24 cellular contexts compared by ENCODE assay signal in the genomic region with DNA sequence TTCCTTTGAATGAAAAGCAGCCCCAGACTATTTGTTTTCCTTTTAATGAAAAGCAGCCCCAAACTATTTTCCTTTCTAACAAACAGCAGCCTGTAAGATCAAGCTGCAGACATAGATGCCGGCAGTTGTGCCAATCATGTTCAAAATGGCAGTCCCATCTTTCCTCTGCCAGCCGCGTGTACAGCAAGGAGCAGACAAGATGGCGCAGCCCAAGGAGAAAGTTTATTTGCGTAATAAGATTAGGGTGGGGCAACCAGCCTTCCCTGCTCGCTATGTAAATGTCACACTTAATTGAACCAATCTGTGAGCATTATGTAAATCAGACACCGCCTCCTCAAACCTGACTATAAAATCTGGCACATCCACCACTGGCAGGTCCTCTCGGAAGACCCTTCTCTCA.
A peak's percentile ranks its signal among the peaks of the same experiment; 100 is the strongest.
DNase-seq lines count a peak whose midpoint lies in the region; ATAC-seq, FAIRE-seq and TF ChIP-seq lines count a peak whose summit lies in the region.
"Had no signal": no experiment of that assay in that cellular context is flagged by ENCODE, and none has a peak within 500 bp of the region (broad histone marks: within the 10 kb centered on the region; RNA-seq: fewer than 3 reads in every experiment).

No MANE protein-coding gene starts in this region.

- H3K36me3 ChIP-seq in GM23248 (ENCODE audit: low read depth) = no peaks in the 10 kb centered on the region
- H3K36me3 ChIP-seq: HAP-1, Peyer's patch had no signal

- H3K9me2 ChIP-seq in GM23248 (ENCODE audit: insufficient read depth) = no peaks in the 10 kb centered on the region

- H3K36me3 Mint-ChIP-seq in WTC11 = peaks cover 3% of the 10 kb centered on the region; the same call in 1 of the 2 replicates

- no peaks in the 10 kb centered on the region for H3K27me3 ChIP-seq in GM23248 (replicated peaks; ENCODE audit: insufficient read depth)
- H3K27me3 ChIP-seq: Peyer's patch had no signal

- H3K4me3 Mint-ChIP-seq in WTC11 = no peak overlapping the region
- H3K4me3 Mint-ChIP-seq: CD8-positive, alpha-beta memory T cell; T-helper 1 cell treated with Interleukin-12 subunit alpha and Interleukin-12 subunit beta and Interleukin-4 antibody, amounts not matched to agents 30 μg/mL and 1 μg/mL, for 36 hours had no signal

- in situ Hi-C loops in GM23248 (cut with MboI) = no loop called here

- no peak overlapping the region for H3K27ac Mint-ChIP-seq in WTC11
- H3K27ac Mint-ChIP-seq: CD8-positive, alpha-beta memory T cell; T-helper 1 cell treated with Interleukin-12 subunit alpha and Interleukin-12 subunit beta and Interleukin-4 antibody, amounts not matched to agents 30 μg/mL and 1 μg/mL, for 36 hours had no signal

- H3K9ac ChIP-seq in GM23248 = no peak overlapping the region

- peaks cover 10% of the 10 kb centered on the region for H3K4me1 Mint-ChIP-seq in WTC11
- H3K4me1 Mint-ChIP-seq: CD8-positive, alpha-beta memory T cell had no signal

- no peaks in the 10 kb centered on the region for H3F3A ChIP-seq in GM23248 (ENCODE audit: insufficient read depth)

- TF ChIP-seq CTCF in WTC11 (IDR thresholded peaks at IDR 0.05) = no peak

- ATAC-seq in WTC11 = 0 out of 2 replicates have a peak, but pooled peaks have one; percentile 26
- ATAC-seq in HG03039 (IDR thresholded peaks at IDR 0.05; ENCODE audit: unreplicated experiment) = no peak
- ATAC-seq in HG03342 (IDR thresholded peaks at IDR 0.05; ENCODE audit: unreplicated experiment) = no peak

- no peak overlapping the region for H3K27ac ChIP-seq in GM23248
- H3K27ac ChIP-seq: C4-2B, HL-60, Peyer's patch, SK-N-MC had no signal

- no peak overlapping the region for H3K4me3 ChIP-seq in GM23248
- H3K4me3 ChIP-seq: HAP-1, Peyer's patch, SK-N-MC had no signal

- peak; percentile 79 for FAIRE-seq in urothelium cell line (lab: Jason Lieb, UNC)

- no peaks in the 10 kb centered on the region for H3K9me3 ChIP-seq in GM23248 (ENCODE audit: low read depth)
- H3K9me3 ChIP-seq: HAP-1, Peyer's patch had no signal

- 66 to 76% methylated on average over 8 of the region's 8 CpGs for WGBS in GM23248 (ENCODE audit: low coverage in 1 of 2, low lambda C conversion rate in 2 of 2, missing lambda C conversion rate in 2 of 2), 2 experiments

- H3K27me3 Mint-ChIP-seq in WTC11 (ENCODE audit: low read depth) = no peaks in the 10 kb centered on the region; the same call in 1 of the 2 replicates

- CTCF ChIA-PET in WTC11 (lab: Charles Lee) = interaction anchor here (1.0 to 1.9 kb wide), 2 partner anchors 10 to 193 kb away, joined by 3 to 8 read pairs; no protein-coding TSS in a partner anchor

- H4K20me1 ChIP-seq in GM23248 (ENCODE audit: insufficient read depth) = no peaks in the 10 kb centered on the region

- peak; percentile 19 for DNase-seq in NCI-H748 (lab: John Stamatoyannopoulos, UW; ENCODE audit: unreplicated experiment)
- DNase-seq in NCI-H748 treated with DMSO at 0.1 percent for 48 hours (lab: John Stamatoyannopoulos, UW) = no peak
- no peak for DNase-seq in GM23248
- no peak for DNase-seq in WTC11 (ENCODE audit: low spot score)
- DNase-seq in urothelium cell line (ENCODE audit: low spot score) = no peak
- no peak for DNase-seq in NK-92 treated with Interleukin-12 subunit alpha and Interleukin-12 subunit beta, amount 100 ng/mL, for 24 hours (lab: John Stamatoyannopoulos, UW)
- DNase-seq: CD8-positive, alpha-beta memory T cell; DMS153; GOT3; Karpas-422; NCI-H1105; NCI-H1436 treated with DMSO at 0.1 percent for 48 hours; NCI-H1930; NCI-H2107; NCI-H524; Peyer's patch; SHP77 treated with DMSO at 0.1 percent for 48 hours had no signal

- no peak overlapping the region for H3K4me2 ChIP-seq in GM23248 (ENCODE audit: unreplicated experiment)

- no peaks in the 10 kb centered on the region for H3K79me2 ChIP-seq in GM23248 (ENCODE audit: insufficient read depth)

- no peaks in the 10 kb centered on the region; the same call in 1 of the 2 replicates for H3K4me1 ChIP-seq in GM23248 (ENCODE audit: insufficient read depth)
- H3K4me1 ChIP-seq: HAP-1, Peyer's patch had no signal

- H3K9me3 Mint-ChIP-seq in WTC11 = peaks cover 4% of the 10 kb centered on the region; the same call in 1 of the 2 replicates
- H3K9me3 Mint-ChIP-seq: CD8-positive, alpha-beta memory T cell had no signal

- H2AFZ ChIP-seq in GM23248 = 0 out of 2 replicates have a peak overlapping the region, but pooled peaks have one; percentile 31

- POLR2A ChIA-PET in WTC11 (lab: Charles Lee) = no interaction called here

TF ChIP-seq in WTC11, 78 proteins besides CTCF, POLR2A, EP300 and RAD21:
- TF ChIP-seq GABPB1 (CRISPR knock-in tag; IDR thresholded peaks at IDR 0.05) = no peak
- TF ChIP-seq PRDM15 (CRISPR knock-in tag; IDR thresholded peaks at IDR 0.05) = no peak
- TF ChIP-seq ZNF138 (CRISPR knock-in tag; conservative IDR thresholded peaks at IDR 0.05) = no peak
- TF ChIP-seq JAZF1 (CRISPR knock-in tag; IDR thresholded peaks at IDR 0.05) = no peak
- TF ChIP-seq NR3C1 (CRISPR knock-in tag; conservative IDR thresholded peaks at IDR 0.05; ENCODE audit: low read depth) = no peak
- TF ChIP-seq SP1 (CRISPR knock-in tag; conservative IDR thresholded peaks at IDR 0.05) = no peak
- TF ChIP-seq GTF2I (CRISPR knock-in tag; conservative IDR thresholded peaks at IDR 0.05) = no peak
- no peak for TF ChIP-seq ZNF425 (CRISPR knock-in tag; conservative IDR thresholded peaks at IDR 0.05)
- no peak for TF ChIP-seq TEAD1 (CRISPR knock-in tag; IDR thresholded peaks at IDR 0.05)
- no peak for TF ChIP-seq ZNF396 (CRISPR knock-in tag; IDR thresholded peaks at IDR 0.05; ENCODE audit: borderline replicate concordance)
- TF ChIP-seq, protein P1, sequence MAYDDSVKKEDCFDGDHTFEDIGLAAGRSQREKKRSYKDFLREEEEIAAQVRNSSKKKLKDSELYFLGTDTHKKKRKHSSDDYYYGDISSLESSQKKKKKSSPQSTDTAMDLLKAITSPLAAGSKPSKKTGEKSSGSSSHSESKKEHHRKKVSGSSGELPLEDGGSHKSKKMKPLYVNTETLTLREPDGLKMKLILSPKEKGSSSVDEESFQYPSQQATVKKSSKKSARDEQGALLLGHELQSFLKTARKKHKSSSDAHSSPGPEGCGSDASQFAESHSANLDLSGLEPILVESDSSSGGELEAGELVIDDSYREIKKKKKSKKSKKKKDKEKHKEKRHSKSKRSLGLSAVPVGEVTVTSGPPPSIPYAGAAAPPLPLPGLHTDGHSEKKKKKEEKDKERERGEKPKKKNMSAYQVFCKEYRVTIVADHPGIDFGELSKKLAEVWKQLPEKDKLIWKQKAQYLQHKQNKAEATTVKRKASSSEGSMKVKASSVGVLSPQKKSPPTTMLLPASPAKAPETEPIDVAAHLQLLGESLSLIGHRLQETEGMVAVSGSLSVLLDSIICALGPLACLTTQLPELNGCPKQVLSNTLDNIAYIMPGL (CRISPR knock-in tag; IDR thresholded peaks at IDR 0.05) = no peak
